Comparison of ENCODE assay signal across 1 cellular context in genomic region chr6:135880066-135880972, GRCh38.
TF ChIP-seq lines count a peak whose summit lies in the region.

No MANE protein-coding gene starts in this region.

TF ChIP-seq in IMR-90, 13 proteins besides CTCF, POLR2A, EP300 and RAD21:
- TF ChIP-seq SMC3 (IDR thresholded peaks at IDR 0.05; ENCODE audit: low read depth, low read length) = no peak
- TF ChIP-seq USF2 (IDR thresholded peaks at IDR 0.05; ENCODE audit: low read depth, low read length) = no peak
- no peak for TF ChIP-seq CHD1 (IDR thresholded peaks at IDR 0.05; ENCODE audit: low read depth, low read length)
- TF ChIP-seq ELK1 (IDR thresholded peaks at IDR 0.05; ENCODE audit: borderline replicate concordance, low read depth, low read length) = no peak
- no peak for TF ChIP-seq RFX5 (IDR thresholded peaks at IDR 0.05; ENCODE audit: low read depth, low read length)
- TF ChIP-seq CEBPB (IDR thresholded peaks at IDR 0.05; ENCODE audit: low read depth, low read length) = no peak
- TF ChIP-seq NFE2L2 (IDR thresholded peaks at IDR 0.05; ENCODE audit: low read depth, low read length) = no peak
- no peak for TF ChIP-seq BHLHE40 (IDR thresholded peaks at IDR 0.05; ENCODE audit: low read depth, low read length)
- TF ChIP-seq FOS (IDR thresholded peaks at IDR 0.05; ENCODE audit: low read depth, low read length) = no peak
- TF ChIP-seq MAFK (IDR thresholded peaks at IDR 0.05; ENCODE audit: low read depth, low read length) = no peak
- no peak for TF ChIP-seq MXI1 (IDR thresholded peaks at IDR 0.05; ENCODE audit: borderline replicate concordance, low read depth, low read length)
- no peak for TF ChIP-seq RCOR1 (IDR thresholded peaks at IDR 0.05; ENCODE audit: insufficient replicate concordance, low read length)
- no peak for TF ChIP-seq MAZ (IDR thresholded peaks at IDR 0.05; ENCODE audit: borderline replicate concordance, low read depth, low read length)
